8 cellular contexts compared by ENCODE assay signal in genomic region chr22:24247564-24248344, GRCh38. TPM values are rescaled to one million over a fixed set of nuclear protein-coding genes. Genes with fewer than 3 reads are reported as not detected.
DNase-seq lines count a peak whose midpoint lies in the region; ATAC-seq and TF ChIP-seq lines count a peak whose summit lies in the region.

No MANE protein-coding gene starts in this region.

- peak; percentile 12 for DNase-seq in NCI-H510A treated with DMSO at 0.1 percent for 48 hours (lab: John Stamatoyannopoulos, UW)
- no peak for DNase-seq in NCI-H510A (lab: John Stamatoyannopoulos, UW)
- DNase-seq in NCI-H1105 treated with DMSO at 0.1 percent for 48 hours (lab: John Stamatoyannopoulos, UW): peak; percentile 20
- DNase-seq in left lobe of liver (ENCODE audit: low spot score): peak; percentile 76
- DNase-seq in stimulated activated CD4-positive, alpha-beta T cell treated with anti-CD3 and anti-CD28 coated beads, Interleukin-2, amount 100 ng/mL, for 24 hours: peak; percentile 53 to 64
- DNase-seq in NCI-H187 treated with DMSO at 0.1 percent for 48 hours (lab: John Stamatoyannopoulos, UW): no peak

- TF ChIP-seq CTCF in WI38 (IDR thresholded peaks at IDR 0.05; ENCODE audit: low read depth, low read length): peak; percentile 76

- peak overlapping the region; percentile 25 for H3K27ac ChIP-seq in cingulate gyrus (ENCODE audit: low read depth, low read length)

- ATAC-seq in left lobe of liver: peak; percentile 98

- no peak overlapping the region for H3K4me3 ChIP-seq in WI38 (ENCODE audit: low read depth, low read length)

RNA-seq across cellular contexts. Expression of gene GGT5, which starts 2.9 kb away (rescaled TPM):
- total RNA-seq in left lobe of liver: 11.5 TPM

RNA-seq across cellular contexts. Expression of gene SPECC1L, which starts 22.9 kb away (rescaled TPM):
- 25.2 TPM for total RNA-seq in left lobe of liver

Comparison
In these comparisons a context has a peak if more than half of its experiments do, and no peak if none do; other contexts are left out.
1. DNase-seq: peak in NCI-H510A treated with DMSO at 0.1 percent for 48 hours (single experiment), NCI-H1105 treated with DMSO at 0.1 percent for 48 hours (single experiment), left lobe of liver (single experiment) and stimulated activated CD4-positive, alpha-beta T cell treated with anti-CD3 and anti-CD28 coated beads, Interleukin-2, amount 100 ng/mL, for 24 hours (2 of 2); none in NCI-H510A (single experiment) and NCI-H187 treated with DMSO at 0.1 percent for 48 hours (single experiment).